In the genomic region with DNA sequence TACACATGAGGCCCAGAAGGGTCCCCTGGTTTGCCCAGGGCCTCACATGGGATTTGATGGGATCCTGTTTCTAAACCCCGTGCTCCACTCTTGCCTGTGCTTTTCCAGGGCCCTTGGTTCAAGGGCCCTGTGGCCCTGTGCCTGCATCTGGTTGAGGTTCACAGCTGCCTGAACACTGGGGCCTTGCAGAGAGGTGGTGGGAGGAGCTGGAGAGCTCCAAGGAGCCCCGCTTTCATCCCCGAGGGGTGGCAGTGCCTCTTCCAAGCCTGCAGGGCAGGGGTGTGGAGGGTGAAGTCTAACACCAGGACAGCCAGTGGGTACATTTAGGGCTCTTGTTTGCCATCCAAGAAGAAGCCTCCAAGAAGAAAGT, we compare ENCODE assay signal across 1 cellular context.
TF ChIP-seq lines count a peak whose summit lies in the region.

No MANE protein-coding gene starts in this region.

TF ChIP-seq in H1, 55 proteins besides CTCF, POLR2A, EP300 and RAD21:
- TF ChIP-seq SIRT6 (IDR thresholded peaks at IDR 0.05; ENCODE audit: low read length), result no peak
- no peak for TF ChIP-seq KDM5A (IDR thresholded peaks at IDR 0.05; ENCODE audit: low read length)
- TF ChIP-seq RXRA (IDR thresholded peaks at IDR 0.05; ENCODE audit: insufficient read depth, low read depth, low read length), result no peak
- TF ChIP-seq RNF2 (IDR thresholded peaks at IDR 0.05; ENCODE audit: borderline replicate concordance, low read depth, low read length, missing control alignments, poor library complexity, severe bottlenecking), result no peak
- no peak for TF ChIP-seq EGR1 (IDR thresholded peaks at IDR 0.05; ENCODE audit: borderline replicate concordance, low read depth, low read length)
- no peak for TF ChIP-seq SUZ12 (IDR thresholded peaks at IDR 0.05; ENCODE audit: low read length)
- no peak for TF ChIP-seq FOSL1 (IDR thresholded peaks at IDR 0.05; ENCODE audit: insufficient read depth, low read depth, low read length)
- TF ChIP-seq, protein P1, sequence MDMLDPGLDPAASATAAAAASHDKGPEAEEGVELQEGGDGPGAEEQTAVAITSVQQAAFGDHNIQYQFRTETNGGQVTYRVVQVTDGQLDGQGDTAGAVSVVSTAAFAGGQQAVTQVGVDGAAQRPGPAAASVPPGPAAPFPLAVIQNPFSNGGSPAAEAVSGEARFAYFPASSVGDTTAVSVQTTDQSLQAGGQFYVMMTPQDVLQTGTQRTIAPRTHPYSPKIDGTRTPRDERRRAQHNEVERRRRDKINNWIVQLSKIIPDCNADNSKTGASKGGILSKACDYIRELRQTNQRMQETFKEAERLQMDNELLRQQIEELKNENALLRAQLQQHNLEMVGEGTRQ (IDR thresholded peaks at IDR 0.05; ENCODE audit: low read length), result no peak
- TF ChIP-seq MAFK (IDR thresholded peaks at IDR 0.05; ENCODE audit: low read depth, low read length), result no peak
